In genomic region chr6:122730775-122731386, GRCh38 we compare ENCODE assay signal across 9 cellular contexts. TPM values are rescaled to one million over a fixed set of nuclear protein-coding genes. Genes with fewer than 3 reads are reported as not detected.
DNase-seq lines count a peak whose midpoint lies in the region; ATAC-seq, FAIRE-seq and TF ChIP-seq lines count a peak whose summit lies in the region.
"Had no signal": no experiment of that assay in that cellular context is flagged by ENCODE, and none has a peak within 500 bp of the region (broad histone marks: within the 10 kb centered on the region; RNA-seq: fewer than 3 reads in every experiment).

No MANE protein-coding gene starts in this region.

- no peak overlapping the region for H3K4ac ChIP-seq in IMR-90 (ENCODE audit: low read depth, low read length)

- H2BK5ac ChIP-seq in IMR-90 (ENCODE audit: low read depth, low read length, poor library complexity, severe bottlenecking): no peak overlapping the region

- H3K18ac ChIP-seq in IMR-90 (ENCODE audit: low read depth, low read length): no peak overlapping the region

- TF ChIP-seq CTCF in Calu3 (IDR thresholded peaks at IDR 0.05; ENCODE audit: unreplicated experiment): peak; percentile 73
- TF ChIP-seq CTCF in IMR-90 (conservative IDR thresholded peaks at IDR 0.05; ENCODE audit: low read depth, low read length): peak; percentile 94
- TF ChIP-seq CTCF in RWPE2 (IDR thresholded peaks at IDR 0.05; ENCODE audit: poor library complexity, severe bottlenecking): peak; percentile 96
- TF ChIP-seq CTCF in fibroblast of mammary gland (conservative IDR thresholded peaks at IDR 0.05; ENCODE audit: control insufficient read depth, insufficient read depth, low read depth, low read length): peak; percentile 76

- H3K9me3 Mint-ChIP-seq in Calu3 (ENCODE audit: low read depth, unreplicated experiment): no peaks in the 10 kb centered on the region
- H3K9me3 Mint-ChIP-seq: naive B cell had no signal

- POLR2A ChIA-PET in IMR-90 (lab: Charles Lee; ENCODE audit: unreplicated experiment): interaction anchor here (1.1 kb wide), 1 partner anchor 108 kb away, joined by 3 read pairs; no protein-coding TSS in a partner anchor

- H3K9me3 ChIP-seq in IMR-90 (ENCODE audit: control insufficient read depth, insufficient read depth, low read length) (no peaks in the 10 kb centered on the region), RWPE2 (ENCODE audit: severe bottlenecking) (no peaks in the 10 kb centered on the region)
- no peaks in the 10 kb centered on the region for H3K9me3 ChIP-seq in effector memory CD4-positive, alpha-beta T cell (ENCODE audit: control insufficient read depth, low read length)

- H2AK9ac ChIP-seq in IMR-90 (replicated peaks; ENCODE audit: low read depth, low read length, poor library complexity): no peak overlapping the region

- H2BK120ac ChIP-seq in IMR-90 (ENCODE audit: low read depth, low read length): no peak overlapping the region

- H3K23ac ChIP-seq in IMR-90 (ENCODE audit: low read depth, low read length): no peak overlapping the region

- H3K79me1 ChIP-seq in IMR-90 (ENCODE audit: low read depth in 1 of 2, low read length in 2 of 2): no peaks in the 10 kb centered on the region

- dilution Hi-C loops in IMR-90 (cut with HindIII; ENCODE audit: low sequenced_read_pairs, unreplicated experiment): no loop called here

- TF ChIP-seq POLR2A in IMR-90 (IDR thresholded peaks at IDR 0.05; ENCODE audit: low read depth, low read length) (no peak), GM12891 (IDR thresholded peaks at IDR 0.05; ENCODE audit: low read depth, low read length) (no peak)

- H3K27me3 Mint-ChIP-seq in Calu3 (ENCODE audit: unreplicated experiment): no peaks in the 10 kb centered on the region

- no peaks in the 10 kb centered on the region for H3K4me1 ChIP-seq in IMR-90 (ENCODE audit: control insufficient read depth, insufficient read depth, low read length)
- peaks cover 9% of the 10 kb centered on the region for H3K4me1 ChIP-seq in RWPE2 (ENCODE audit: insufficient read depth, poor library complexity, severe bottlenecking)
- H3K4me1 ChIP-seq in effector memory CD4-positive, alpha-beta T cell (ENCODE audit: control insufficient read depth, insufficient read depth, low read length, poor library complexity, severe bottlenecking): no peaks in the 10 kb centered on the region

- H3K14ac ChIP-seq in IMR-90 (replicated peaks; ENCODE audit: low read depth, low read length): no peak overlapping the region

- no peak for FAIRE-seq in GM12891 (lab: Jason Lieb, UNC)

- no peak overlapping the region for H3K4me3 Mint-ChIP-seq in Calu3 (ENCODE audit: low read depth, unreplicated experiment)
- H3K4me3 Mint-ChIP-seq: naive B cell had no signal

- intact Hi-C loops in Calu3 (cut with micrococcal nuclease; ENCODE audit: unreplicated experiment): loop anchor here (1.0 kb wide), 2 partner anchors 108 to 585 kb away; no protein-coding TSS in a partner anchor
- intact Hi-C loops in IMR-90 (cut with micrococcal nuclease): loop anchor here (1.0 to 10.0 kb wide), 3 partner anchors 108 to 684 kb away; no protein-coding TSS in a partner anchor

- peak; percentile 89 for TF ChIP-seq RAD21 in IMR-90 (IDR thresholded peaks at IDR 0.05; ENCODE audit: low read length)

- H3K9me1 ChIP-seq in IMR-90 (ENCODE audit: insufficient read depth, low read length): no peaks in the 10 kb centered on the region

- H3K4me2 ChIP-seq in IMR-90 (ENCODE audit: low read depth, low read length): no peak overlapping the region

- no peak overlapping the region for H4K91ac ChIP-seq in IMR-90 (ENCODE audit: insufficient read depth, low read depth, low read length)

- no CpG with 5 or more reads among the region's 4 CpGs for WGBS in IMR-90 (ENCODE audit: extremely low coverage in 2 of 2, insufficient read length in 1 of 2), 2 experiments

- H4K20me1 ChIP-seq in IMR-90 (ENCODE audit: insufficient read depth, low read length): no peaks in the 10 kb centered on the region

- no peak overlapping the region for H3K9ac ChIP-seq in IMR-90 (ENCODE audit: low read depth, low read length)

- DNase-seq in Calu3 (peak; percentile 28), IMR-90 (peak; percentile 54), RWPE2 (ENCODE audit: low spot score) (no peak), fibroblast of mammary gland (ENCODE audit: low read depth) (peak; percentile 54), putamen (ENCODE audit: low spot score) (peak; percentile 38), GM12891 (ENCODE audit: insufficient read length, low spot score) (no peak)
- DNase-seq in effector memory CD4-positive, alpha-beta T cell: no peak
- DNase-seq: naive B cell had no signal

- no peak overlapping the region for H2BK20ac ChIP-seq in IMR-90 (ENCODE audit: low read depth, low read length)

- no peak overlapping the region for H2AK5ac ChIP-seq in IMR-90 (ENCODE audit: low read depth, low read length)

- no peak overlapping the region for H4K8ac ChIP-seq in IMR-90 (ENCODE audit: low read depth in 2 of 2, low read length in 2 of 2)

- BruUV-seq in Calu3 (replicated peaks; lab: Mats Ljungman, UMichigan) (no TSS peak), IMR-90 (replicated peaks; lab: Mats Ljungman, UMichigan) (no TSS peak)

- H3K27ac ChIP-seq in IMR-90 (ENCODE audit: insufficient read depth, low read length) (no peak overlapping the region), RWPE2 (ENCODE audit: poor library complexity, severe bottlenecking) (no peak overlapping the region)
- no peak overlapping the region for H3K27ac ChIP-seq in effector memory CD4-positive, alpha-beta T cell (ENCODE audit: insufficient read depth, low read length, poor library complexity, severe bottlenecking)

- ATAC-seq in GM18867 (IDR thresholded peaks at IDR 0.05; ENCODE audit: unreplicated experiment) (peak; percentile 56), IMR-90 (ENCODE audit: low read depth) (peak; percentile 77), RWPE2 (ENCODE audit: low read depth) (no peak)

- no peak overlapping the region for H2AFZ ChIP-seq in IMR-90 (replicated peaks; ENCODE audit: low read length, poor library complexity)

- no peaks in the 10 kb centered on the region for H3K36me3 ChIP-seq in IMR-90 (ENCODE audit: control insufficient read depth, insufficient read depth, low read length)
- no peaks in the 10 kb centered on the region for H3K36me3 ChIP-seq in RWPE2 (ENCODE audit: low read depth)
- no peaks in the 10 kb centered on the region for H3K36me3 ChIP-seq in effector memory CD4-positive, alpha-beta T cell (ENCODE audit: control insufficient read depth, insufficient read depth, low read length)

- no peaks in the 10 kb centered on the region for H3K4me1 Mint-ChIP-seq in Calu3 (ENCODE audit: low read depth, unreplicated experiment)
- H3K4me1 Mint-ChIP-seq: naive B cell had no signal

- H3K56ac ChIP-seq in IMR-90 (ENCODE audit: extremely low read depth, insufficient read depth, low read length): no peak overlapping the region

- peaks cover 9% of the 10 kb centered on the region for H3K27me3 ChIP-seq in IMR-90 (ENCODE audit: control insufficient read depth, insufficient read depth, low read length)
- no peaks in the 10 kb centered on the region for H3K27me3 ChIP-seq in RWPE2 (ENCODE audit: insufficient read depth, poor library complexity, severe bottlenecking)
- H3K27me3 ChIP-seq in effector memory CD4-positive, alpha-beta T cell (replicated peaks; ENCODE audit: control insufficient read depth, insufficient read depth, low read length, poor library complexity, severe bottlenecking): no peaks in the 10 kb centered on the region

- in situ Hi-C loops in IMR-90 (cut with MboI; ENCODE audit: low sequenced_read_pairs): no loop called here

- H2BK15ac ChIP-seq in IMR-90 (ENCODE audit: low read depth, low read length): no peak overlapping the region

- no peak overlapping the region for H4K5ac ChIP-seq in IMR-90 (ENCODE audit: low read depth, low read length)

- no peak overlapping the region for H3K27ac Mint-ChIP-seq in Calu3 (ENCODE audit: unreplicated experiment)
- H3K27ac Mint-ChIP-seq: naive B cell had no signal

- CTCF ChIA-PET in Calu3 (lab: Charles Lee) (interaction anchor here (5.0 kb wide), 1 partner anchor 108 kb away, joined by 52 read pairs; no protein-coding TSS in a partner anchor), IMR-90 (lab: Yijun Ruan, JAX) (interaction anchor here (0.6 to 5.3 kb wide), 7 partner anchors 15 to 587 kb away, joined by 3 to 53 read pairs (median 5); no protein-coding TSS in a partner anchor)

- H3K4me3 ChIP-seq in IMR-90 (ENCODE audit: insufficient read depth, low read depth, low read length): no peak overlapping the region
- no peak overlapping the region for H3K4me3 ChIP-seq in RWPE2 (ENCODE audit: severe bottlenecking)
- H3K4me3 ChIP-seq in fibroblast of mammary gland (ENCODE audit: control insufficient read depth, low read depth, low read length): no peak overlapping the region
- no peak overlapping the region for H3K4me3 ChIP-seq in effector memory CD4-positive, alpha-beta T cell (ENCODE audit: insufficient read depth, low read depth, low read length, poor library complexity, severe bottlenecking)

- H3K36me3 Mint-ChIP-seq in Calu3 (ENCODE audit: insufficient read depth, unreplicated experiment): no peaks in the 10 kb centered on the region
- H3K36me3 Mint-ChIP-seq: naive B cell had no signal

TF ChIP-seq in IMR-90, 13 proteins besides CTCF, POLR2A, EP300 and RAD21:
- TF ChIP-seq MAFK (IDR thresholded peaks at IDR 0.05; ENCODE audit: low read depth, low read length) (no peak), BHLHE40 (IDR thresholded peaks at IDR 0.05; ENCODE audit: low read depth, low read length) (no peak), SMC3 (IDR thresholded peaks at IDR 0.05; ENCODE audit: low read depth, low read length) (peak; percentile 77)

TF ChIP-seq in GM12891, 5 proteins besides CTCF, POLR2A, EP300 and RAD21:
- TF ChIP-seq PAX5 (IDR thresholded peaks at IDR 0.05; ENCODE audit: insufficient read depth, low read length, severe bottlenecking) (no peak), SPI1 (IDR thresholded peaks at IDR 0.05; ENCODE audit: low read depth, low read length) (no peak), POU2F2 (IDR thresholded peaks at IDR 0.05; ENCODE audit: low read depth, low read length) (no peak), TAF1 (IDR thresholded peaks at IDR 0.05; ENCODE audit: low read depth, low read length) (no peak), POLR2AphosphoS5 (IDR thresholded peaks at IDR 0.05; ENCODE audit: low read depth, low read length) (no peak)

RNA-seq across cellular contexts. Expression of gene FABP7, which starts 48.6 kb away (rescaled TPM):
- total RNA-seq in Calu3 (2022) (not detected in 2 replicates), IMR-90 (2012; rRNA removed) (not detected in 2 replicates)
- not detected in 2 replicates for polyA plus RNA-seq in IMR-90 (2012; rRNA removed)
- polyA plus RNA-seq in IMR-90 (2012; cell fraction: cytosol; rRNA removed): not detected in 2 replicates
- polyA plus RNA-seq in IMR-90 (2012; cell fraction: nucleus; rRNA removed; ENCODE audit: low replicate concordance): not detected in 2 replicates
- polyA plus RNA-seq in GM12891 (2012; ENCODE audit: low read depth, missing spikeins): not detected

RNA-seq across cellular contexts. Expression of gene SMPDL3A, which starts 58.2 kb away (rescaled TPM):
- total RNA-seq in Calu3 (2022): 1.6 and 1.8 TPM in 2 replicates
- 9.7 and 9.9 TPM in 2 replicates for total RNA-seq in IMR-90 (2012; rRNA removed)
- 14.2 TPM in 2 replicates for polyA plus RNA-seq in IMR-90 (2012; rRNA removed)
- polyA plus RNA-seq in IMR-90 (2012; cell fraction: cytosol; rRNA removed): 3.5 and 7.3 TPM in 2 replicates
- polyA plus RNA-seq in IMR-90 (2012; cell fraction: nucleus; rRNA removed; ENCODE audit: low replicate concordance): 3.2 and 12.1 TPM in 2 replicates
- polyA plus RNA-seq in GM12891 (2012; ENCODE audit: low read depth, missing spikeins): 0.08 TPM

Comparison
In these comparisons a context has a peak if more than half of its experiments do, and no peak if none do; other contexts are left out.
1. DNase-seq: peak in Calu3 (single experiment), IMR-90 (single experiment), fibroblast of mammary gland (single experiment) and putamen (single experiment); none in RWPE2 (single experiment), GM12891 (single experiment) and effector memory CD4-positive, alpha-beta T cell (0 of 3).
2. Peak in every context shown above with its lines, with median percentiles within 50 percentile points of each other: CTCF ChIP-seq.